ENCODE assay signal across 11 cellular contexts in the genomic region with DNA sequence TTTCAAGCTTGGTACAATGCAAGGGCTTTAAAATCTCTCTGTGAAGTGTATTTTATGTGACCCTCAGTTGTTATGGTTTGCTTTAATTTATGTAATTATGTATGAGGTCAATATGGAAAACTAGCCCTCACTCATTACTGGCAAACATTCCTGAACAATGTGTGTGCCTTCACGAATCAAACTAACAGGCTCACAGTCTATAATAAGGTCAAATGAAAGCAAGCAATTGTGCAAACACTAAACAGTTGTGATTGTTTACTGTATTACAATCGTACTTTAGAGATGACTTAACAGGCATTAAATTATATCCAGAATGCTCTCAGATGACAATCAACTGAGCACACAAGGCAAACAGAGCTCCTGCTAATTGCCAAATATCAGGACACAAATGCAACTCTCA. TPM values are rescaled to one million over a fixed set of nuclear protein-coding genes. Genes with fewer than 3 reads are reported as not detected.
DNase-seq lines count a peak whose midpoint lies in the region; ATAC-seq, FAIRE-seq and TF ChIP-seq lines count a peak whose summit lies in the region.
"Had no signal": no experiment of that assay in that cellular context is flagged by ENCODE, and none has a peak within 500 bp of the region (broad histone marks: within the 10 kb centered on the region; RNA-seq: fewer than 3 reads in every experiment).

No MANE protein-coding gene starts in this region.

- H3K79me2 ChIP-seq in PC-9 (ENCODE audit: low read depth): no peaks in the 10 kb centered on the region

- H3K4me2 ChIP-seq in PC-9: no peak overlapping the region

- TF ChIP-seq CTCF in PC-9 (conservative IDR thresholded peaks at IDR 0.05): no peak

- CTCF ChIA-PET in PC-9 (lab: Charles Lee): interaction anchor here (0.6 kb wide), 1 partner anchor 198 kb away, joined by 3 read pairs; no protein-coding TSS in a partner anchor
- CTCF ChIA-PET in activated CD8-positive, alpha-beta T cell treated with anti-CD3 and anti-CD28 coated beads, Interleukin-2, amount 10 ng/mL, durations not matched to agents 7 days and 5 days (lab: Charles Lee): interaction anchor here (0.8 kb wide), 1 partner anchor 56 kb away, joined by 3 read pairs; no protein-coding TSS in a partner anchor

- BruUV-seq in PC-9 (replicated peaks; lab: Mats Ljungman, UMichigan): no TSS peak

- H3K9me3 Mint-ChIP-seq in activated CD8-positive, alpha-beta T cell treated with anti-CD3 and anti-CD28 coated beads, Interleukin-2, amount 10 ng/mL, durations not matched to agents 7 days and 5 days (ENCODE audit: insufficient read depth): no peaks in the 10 kb centered on the region
- H3K9me3 Mint-ChIP-seq: brain had no signal

- no peaks in the 10 kb centered on the region for H3K36me3 Mint-ChIP-seq in activated CD8-positive, alpha-beta T cell treated with anti-CD3 and anti-CD28 coated beads, Interleukin-2, amount 10 ng/mL, durations not matched to agents 7 days and 5 days (ENCODE audit: low read depth)
- H3K36me3 Mint-ChIP-seq: brain had no signal

- TF ChIP-seq POLR2A in GM12891 (IDR thresholded peaks at IDR 0.05; ENCODE audit: low read depth, low read length): no peak

- H3K4me3 Mint-ChIP-seq in activated CD8-positive, alpha-beta T cell treated with anti-CD3 and anti-CD28 coated beads, Interleukin-2, amount 10 ng/mL, durations not matched to agents 7 days and 5 days: no peak overlapping the region

- DNase-seq in GM03348 (ENCODE audit: low spot score): peak; percentile 30
- peak in 1 of 2 experiments; percentile 68 for DNase-seq in PC-9
- DNase-seq in epithelial cell of prostate (ENCODE audit: low read depth, low spot score): peak; percentile 8
- DNase-seq in renal cortical epithelial cell (ENCODE audit: low read depth): peak; percentile 60
- DNase-seq in GM12891 (ENCODE audit: insufficient read length, low spot score): no peak
- DNase-seq in activated CD8-positive, alpha-beta T cell treated with anti-CD3 and anti-CD28 coated beads, Interleukin-2, amount 10 ng/mL, durations not matched to agents 7 days and 5 days: no peak
- DNase-seq: activated CD8-positive, alpha-beta memory T cell treated with anti-CD3 and anti-CD28 coated beads, Interleukin-2, amount 50 U/mL, for 4 hours; GDM1; T1000 had no signal

- no peaks in the 10 kb centered on the region for H3K4me1 Mint-ChIP-seq in activated CD8-positive, alpha-beta T cell treated with anti-CD3 and anti-CD28 coated beads, Interleukin-2, amount 10 ng/mL, durations not matched to agents 7 days and 5 days (ENCODE audit: low read depth)

- H3K9me3 ChIP-seq in PC-9 (ENCODE audit: insufficient read depth, low read depth): no peaks in the 10 kb centered on the region

- peak overlapping the region; percentile 60; the same call in 1 of the 2 replicates for H2AFZ ChIP-seq in PC-9

- H3K27me3 ChIP-seq in PC-9 (ENCODE audit: insufficient read depth, low read depth): no peaks in the 10 kb centered on the region

- no peak for FAIRE-seq in GM12891 (lab: Jason Lieb, UNC)

- no peaks in the 10 kb centered on the region for H4K20me1 ChIP-seq in PC-9 (ENCODE audit: insufficient read depth)

- no peaks in the 10 kb centered on the region for H3K27me3 Mint-ChIP-seq in activated CD8-positive, alpha-beta T cell treated with anti-CD3 and anti-CD28 coated beads, Interleukin-2, amount 10 ng/mL, durations not matched to agents 7 days and 5 days (ENCODE audit: low read depth)
- H3K27me3 Mint-ChIP-seq: brain had no signal

- no peaks in the 10 kb centered on the region for H3K4me1 ChIP-seq in PC-9 (replicated peaks; ENCODE audit: insufficient read depth)

- no peak overlapping the region for H3K4me3 ChIP-seq in PC-9

- intact Hi-C loops in PC-9 (cut with micrococcal nuclease; ENCODE audit: unreplicated experiment): no loop called here

- no peaks in the 10 kb centered on the region for H3K36me3 ChIP-seq in PC-9 (ENCODE audit: low read depth)

- H3K27ac ChIP-seq in PC-9: no peak overlapping the region
- H3K27ac ChIP-seq in epithelial cell of prostate: no peak overlapping the region

- H3K27ac Mint-ChIP-seq in activated CD8-positive, alpha-beta T cell treated with anti-CD3 and anti-CD28 coated beads, Interleukin-2, amount 10 ng/mL, durations not matched to agents 7 days and 5 days: no peak overlapping the region

- no peaks in the 10 kb centered on the region for H3K9me2 ChIP-seq in PC-9 (ENCODE audit: insufficient read depth)

- ATAC-seq in activated CD8-positive, alpha-beta T cell treated with anti-CD3 and anti-CD28 coated beads, Interleukin-2, amount 10 ng/mL, durations not matched to agents 7 days and 5 days: no peak
- ATAC-seq in HG03439 (IDR thresholded peaks at IDR 0.05; ENCODE audit: unreplicated experiment): no peak

- POLR2A ChIA-PET in PC-9 (lab: Charles Lee; ENCODE audit: unreplicated experiment): no interaction called here
- POLR2A ChIA-PET in activated CD8-positive, alpha-beta T cell treated with anti-CD3 and anti-CD28 coated beads, Interleukin-2, amount 10 ng/mL, durations not matched to agents 7 days and 5 days (lab: Charles Lee): no interaction called here

- H3F3A ChIP-seq in PC-9 (ENCODE audit: insufficient read depth, low read depth): no peaks in the 10 kb centered on the region

TF ChIP-seq in GM12891, 5 proteins besides CTCF, POLR2A, EP300 and RAD21:
- no peak for TF ChIP-seq PAX5 (IDR thresholded peaks at IDR 0.05; ENCODE audit: insufficient read depth, low read length, severe bottlenecking)
- TF ChIP-seq SPI1 (IDR thresholded peaks at IDR 0.05; ENCODE audit: low read depth, low read length): no peak
- TF ChIP-seq TAF1 (IDR thresholded peaks at IDR 0.05; ENCODE audit: low read depth, low read length): no peak
- TF ChIP-seq POLR2AphosphoS5 (IDR thresholded peaks at IDR 0.05; ENCODE audit: low read depth, low read length): no peak
- TF ChIP-seq POU2F2 (IDR thresholded peaks at IDR 0.05; ENCODE audit: low read depth, low read length): no peak

RNA-seq across cellular contexts. Expression of gene COL5A2, which starts 29.6 kb away (rescaled TPM):
- total RNA-seq in PC-9 (2021) (0.35 and 0.55 TPM in 2 replicates), renal cortical epithelial cell (9.4 and 45.5 TPM in 2 replicates)
- polyA plus RNA-seq in GM12891 (2012; ENCODE audit: low read depth, missing spikeins): 0.18 TPM
- total RNA-seq in activated CD8-positive, alpha-beta T cell treated with anti-CD3 and anti-CD28 coated beads, Interleukin-2, amount 10 ng/mL, durations not matched to agents 7 days and 5 days: 1 to 10 TPM; 2.6 to 2.7 TPM

Comparison
In these comparisons a context has a peak if more than half of its experiments do, and no peak if none do; other contexts are left out.
1. DNase-seq: peak in GM03348 (single experiment), epithelial cell of prostate (single experiment) and renal cortical epithelial cell (single experiment); none in GM12891 (single experiment) and activated CD8-positive, alpha-beta T cell treated with anti-CD3 and anti-CD28 coated beads, Interleukin-2, amount 10 ng/mL, durations not matched to agents 7 days and 5 days (single experiment).